Comparison of ENCODE assay signal across 24 cellular contexts in the genomic region with DNA sequence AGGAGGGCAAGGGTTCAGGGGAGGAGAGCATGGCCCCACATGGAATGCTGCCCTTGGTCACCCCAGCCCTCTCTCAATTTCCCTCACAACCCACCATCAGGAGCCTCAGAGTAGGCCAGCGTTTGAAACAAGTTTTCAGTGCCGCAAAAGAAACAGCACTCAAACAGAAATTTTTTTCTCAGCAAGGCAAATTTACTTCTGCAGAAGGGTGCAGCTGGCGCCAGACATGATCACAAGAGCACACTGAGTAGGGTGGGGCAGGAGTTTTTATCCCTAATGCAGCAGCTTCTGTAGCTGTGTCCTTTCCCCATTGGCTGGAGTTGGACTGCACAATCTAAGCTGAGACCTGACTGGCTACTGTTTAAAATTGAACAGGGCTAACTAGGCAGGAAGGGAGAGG.
"Had no signal": no experiment of that assay in that cellular context is flagged by ENCODE, and none has a peak within 500 bp of the region (broad histone marks: within the 10 kb centered on the region; RNA-seq: fewer than 3 reads in every experiment).

No MANE protein-coding gene starts in this region.

- H3K4me1 Mint-ChIP-seq: activated naive CD4-positive, alpha-beta T cell treated with anti-CD3 and anti-CD28 coated beads, Interleukin-2, amount 50 U/mL, for 24 hours had no signal

- H3K36me3 ChIP-seq: ascending aorta, Peyer's patch, SJSA1 had no signal

- ATAC-seq: activated CD4-positive, CD25-positive, alpha-beta regulatory T cell treated with anti-CD3 and anti-CD28 coated beads, Interleukin-2, amount 50 U/mL, for 24 hours; activated CD8-positive, alpha-beta T cell treated with anti-CD3 and anti-CD28 coated beads for 36 hours; SK-N-SH treated with all-trans-retinoic acid at 6 μM for 48 hours had no signal

- H3K27ac Mint-ChIP-seq: activated CD8-positive, alpha-beta T cell treated with anti-CD3 and anti-CD28 coated beads for 36 hours; activated naive CD4-positive, alpha-beta T cell treated with anti-CD3 and anti-CD28 coated beads, Interleukin-2, amount 50 U/mL, for 24 hours; T-helper 2 cell treated with Interferon-gamma antibody and Interleukin-4, amounts not matched to agents 5 μg/mL and 100 μg/mL, for 36 hours had no signal

- H3K27ac ChIP-seq: ascending aorta, body of pancreas, Peyer's patch, RWPE1, SJSA1 had no signal

- H3K4me1 ChIP-seq: ascending aorta, body of pancreas, Peyer's patch, SJSA1 had no signal

- H3K27me3 ChIP-seq: ascending aorta, body of pancreas, Peyer's patch, SJSA1 had no signal

- H3K4me3 ChIP-seq: ascending aorta, body of pancreas, Peyer's patch, SJSA1 had no signal

- H3K4me3 Mint-ChIP-seq: activated CD8-positive, alpha-beta T cell treated with anti-CD3 and anti-CD28 coated beads for 36 hours; activated naive CD4-positive, alpha-beta T cell treated with anti-CD3 and anti-CD28 coated beads, Interleukin-2, amount 50 U/mL, for 24 hours; central memory CD8-positive, alpha-beta T cell; T-helper 2 cell treated with Interferon-gamma antibody and Interleukin-4, amounts not matched to agents 5 μg/mL and 100 μg/mL, for 36 hours had no signal

- DNase-seq: activated CD4-positive, alpha-beta T cell treated with anti-CD3 and anti-CD28 coated beads for 4 hours; activated CD8-positive, alpha-beta memory T cell treated with anti-CD3 and anti-CD28 coated beads, Interleukin-2, amount 50 U/mL, for 4 hours; activated CD8-positive, alpha-beta T cell treated with anti-CD3 and anti-CD28 coated beads for 36 hours; body of pancreas; NCI-H1092; NCI-H1417 treated with DMSO at 0.1 percent for 48 hours; NCI-H1694; NCI-H2029; NCI-H345; NCI-H510A; NCI-H69; NK-92 treated with Interleukin-12 subunit alpha and Interleukin-12 subunit beta, amount 100 ng/mL, for 24 hours; OCI-M1; Peyer's patch; Right ventricle myocardium superior; SW 1271 had no signal
